In genomic region chr2:150135223-150135883, GRCh38 we compare ENCODE assay signal across 30 cellular contexts.
DNase-seq lines count a peak whose midpoint lies in the region; ATAC-seq, FAIRE-seq and TF ChIP-seq lines count a peak whose summit lies in the region.
"Had no signal": no experiment of that assay in that cellular context is flagged by ENCODE, and none has a peak within 500 bp of the region (broad histone marks: within the 10 kb centered on the region; RNA-seq: fewer than 3 reads in every experiment).

No MANE protein-coding gene starts in this region.

- H3K4me3 ChIP-seq in GM23248, result no peak overlapping the region
- H3K4me3 ChIP-seq in epithelial cell of proximal tubule (ENCODE audit: low read depth, low read length), result no peak overlapping the region
- H3K4me3 ChIP-seq in liver (ENCODE audit: low read depth in 1 of 3, low read length in 3 of 3), result no peak overlapping the region
- no peak overlapping the region for H3K4me3 ChIP-seq in small intestine (ENCODE audit: low read depth in 1 of 2, low read length in 2 of 2)
- H3K4me3 ChIP-seq: left ventricle myocardium inferior, spleen, upper lobe of right lung had no signal

- TF ChIP-seq CTCF in epithelial cell of proximal tubule (conservative IDR thresholded peaks at IDR 0.05; ENCODE audit: low read depth, low read length) (no peak), liver (IDR thresholded peaks at IDR 0.05; ENCODE audit: low read depth, low read length, missing input control) (no peak)

- H4K20me1 ChIP-seq in GM23248 (ENCODE audit: insufficient read depth), result no peaks in the 10 kb centered on the region

- no peak overlapping the region for H3K4me2 ChIP-seq in GM23248 (ENCODE audit: unreplicated experiment)

- FAIRE-seq in small intestine (lab: Jason Lieb, UNC), result no peak
- FAIRE-seq: colon, D721Med had no signal

- H3K27me3 ChIP-seq in GM23248 (replicated peaks; ENCODE audit: insufficient read depth), result no peaks in the 10 kb centered on the region
- no peaks in the 10 kb centered on the region for H3K27me3 ChIP-seq in liver (ENCODE audit: control insufficient read depth in 4 of 4, insufficient read depth in 4 of 4, low read length in 3 of 4)
- H3K27me3 ChIP-seq in small intestine (ENCODE audit: control insufficient read depth in 2 of 2, insufficient read depth in 2 of 2, low read length in 2 of 2), result no peaks in the 10 kb centered on the region
- H3K27me3 ChIP-seq: spleen, upper lobe of right lung had no signal

- H3K36me3 ChIP-seq in GM23248 (ENCODE audit: low read depth), result no peaks in the 10 kb centered on the region
- no peaks in the 10 kb centered on the region for H3K36me3 ChIP-seq in liver (ENCODE audit: control insufficient read depth in 4 of 4, insufficient read depth in 3 of 4, low read depth in 1 of 4, low read length in 3 of 4)
- H3K36me3 ChIP-seq in small intestine (ENCODE audit: control insufficient read depth in 2 of 2, insufficient read depth in 2 of 2, low read length in 2 of 2), result no peaks in the 10 kb centered on the region
- H3K36me3 ChIP-seq: left ventricle myocardium inferior, spleen, upper lobe of right lung had no signal

- H2AFZ ChIP-seq in GM23248, result no peak overlapping the region

- WGBS in GM23248 (ENCODE audit: low coverage in 1 of 2, low lambda C conversion rate in 2 of 2, missing lambda C conversion rate in 2 of 2), 2 experiments, result 27% methylated on average over 7 of the region's 7 CpGs
- 45% methylated on average over 7 of the region's 7 CpGs for WGBS in liver
- 22 to 69% (median 50%) methylated on average over 7 of the region's 7 CpGs for WGBS in small intestine, 3 donors

- H3K9ac ChIP-seq in GM23248 (no peak overlapping the region), liver (ENCODE audit: low read depth in 1 of 2, low read length in 2 of 2) (no peak overlapping the region)

- in situ Hi-C loops in GM23248 (cut with MboI), result no loop called here

- H3K27ac ChIP-seq in GM23248, result 0 out of 2 replicates have a peak overlapping the region, but pooled peaks have one; percentile 7
- no peak overlapping the region for H3K27ac ChIP-seq in liver (ENCODE audit: low read depth in 1 of 2, low read length in 2 of 2)
- no peak overlapping the region for H3K27ac ChIP-seq in small intestine (ENCODE audit: low read depth in 1 of 2, low read length in 1 of 2)
- H3K27ac ChIP-seq: left ventricle myocardium inferior, spleen, upper lobe of right lung had no signal

- H3K9me3 ChIP-seq in GM23248 (ENCODE audit: low read depth) (no peaks in the 10 kb centered on the region), liver (ENCODE audit: control insufficient read depth in 4 of 4, low read length in 3 of 4) (no peaks in the 10 kb centered on the region), small intestine (ENCODE audit: control insufficient read depth, low read depth) (no peaks in the 10 kb centered on the region)
- H3K9me3 ChIP-seq: left ventricle myocardium inferior, upper lobe of right lung had no signal

- peaks cover 25% of the 10 kb centered on the region for H3F3A ChIP-seq in GM23248 (ENCODE audit: insufficient read depth)

- no peaks in the 10 kb centered on the region for H3K9me2 ChIP-seq in GM23248 (ENCODE audit: insufficient read depth)

- DNase-seq in GM23248, result peak; percentile 53
- DNase-seq in epithelial cell of proximal tubule (ENCODE audit: low read depth), result peak; percentile 68
- peak; percentile 80 for DNase-seq in small intestine
- no peak for DNase-seq in SKM-1 treated with dmso at 0.1 percent for 144 hours (lab: John Stamatoyannopoulos, UW; ENCODE audit: unreplicated experiment)
- no peak for DNase-seq in stimulated activated CD4-positive, alpha-beta T cell treated with anti-CD3 and anti-CD28 coated beads, Interleukin-12 subunit alpha, Interleukin-12 subunit beta, amount 100 ng/mL, for 4 hours
- DNase-seq: activated CD8-positive, alpha-beta T cell treated with anti-CD3 and anti-CD28 coated beads for 36 hours; amygdala; effector memory CD4-positive, alpha-beta T cell; erythroblast; foreskin melanocyte; H7; KBM-7; left ventricle myocardium inferior; MM.1S; naive thymus-derived CD8-positive, alpha-beta T cell; NCI-H1417 treated with DMSO at 0.1 percent for 48 hours; NCI-H2081 treated with DMSO at 0.1 percent for 48 hours; NCI-H748 treated with DMSO at 0.1 percent for 48 hours; RPMI8226; spleen; stimulated activated CD4-positive, alpha-beta T cell treated with anti-CD3 and anti-CD28 coated beads, Interleukin-4, amount 100 ng/mL, for 1 hour; T-helper 17 cell; upper lobe of right lung had no signal

- H3K79me2 ChIP-seq in GM23248 (ENCODE audit: insufficient read depth), result no peaks in the 10 kb centered on the region

- ATAC-seq in GM21619 (IDR thresholded peaks at IDR 0.05; ENCODE audit: unreplicated experiment) (no peak), HG03354 (IDR thresholded peaks at IDR 0.05; ENCODE audit: poor library complexity, severe bottlenecking, unreplicated experiment) (no peak)
- ATAC-seq: activated CD8-positive, alpha-beta T cell treated with anti-CD3 and anti-CD28 coated beads for 36 hours; activated T-helper 17 cell treated with anti-CD3 and anti-CD28 coated beads, Interleukin-2, amount 50 U/mL, for 72 hours; naive thymus-derived CD8-positive, alpha-beta T cell; stimulated activated effector memory CD8-positive, alpha-beta T cell treated with anti-CD3 and anti-CD28 coated beads, Interleukin-12 subunit alpha, Interleukin-12 subunit beta, amount 100 ng/mL, for 72 hours; T-helper 17 cell; upper lobe of right lung had no signal

- peak; percentile 36 to 58 for TF ChIP-seq RAD21 in liver (IDR thresholded peaks at IDR 0.05)

- H3K4me1 ChIP-seq in GM23248 (ENCODE audit: insufficient read depth) (peaks cover 32% of the 10 kb centered on the region), liver (ENCODE audit: control insufficient read depth in 4 of 4, insufficient read depth in 4 of 4, low read length in 3 of 4) (peaks cover 3 to 15% (median 10%) of the 10 kb centered on the region in 4 donors), small intestine (ENCODE audit: control insufficient read depth in 2 of 2, insufficient read depth in 1 of 2, low read depth in 1 of 2, low read length in 1 of 2) (no peaks in the 10 kb centered on the region)
- H3K4me1 ChIP-seq: left ventricle myocardium inferior, spleen, upper lobe of right lung had no signal

TF ChIP-seq in liver, 16 proteins besides CTCF, POLR2A, EP300 and RAD21 (continues in another document):
- TF ChIP-seq NR2F2 (IDR thresholded peaks at IDR 0.05) (no peak), HNF4A (conservative IDR thresholded peaks at IDR 0.05) (peak; percentile 89 to 90), JUND (IDR thresholded peaks at IDR 0.05) (peak; percentile 91), EGR1 (IDR thresholded peaks at IDR 0.05; ENCODE audit: low read depth in 2 of 2) (no peak), YY1 (IDR thresholded peaks at IDR 0.05) (no peak), FOXA1 (IDR thresholded peaks at IDR 0.05) (no peak), HNF4G (IDR thresholded peaks at IDR 0.05) (peak; percentile 73), SP1 (IDR thresholded peaks at IDR 0.05) (peak; percentile 64), GABPA (IDR thresholded peaks at IDR 0.05 in 1 of 2, conservative IDR thresholded peaks at IDR 0.05 in 1 of 2) (no peak), RXRA (IDR thresholded peaks at IDR 0.05) (peak in 1 of 2 donors; percentile 40), FOXA2 (IDR thresholded peaks at IDR 0.05) (no peak)
- TF ChIP-seq, protein P1, sequence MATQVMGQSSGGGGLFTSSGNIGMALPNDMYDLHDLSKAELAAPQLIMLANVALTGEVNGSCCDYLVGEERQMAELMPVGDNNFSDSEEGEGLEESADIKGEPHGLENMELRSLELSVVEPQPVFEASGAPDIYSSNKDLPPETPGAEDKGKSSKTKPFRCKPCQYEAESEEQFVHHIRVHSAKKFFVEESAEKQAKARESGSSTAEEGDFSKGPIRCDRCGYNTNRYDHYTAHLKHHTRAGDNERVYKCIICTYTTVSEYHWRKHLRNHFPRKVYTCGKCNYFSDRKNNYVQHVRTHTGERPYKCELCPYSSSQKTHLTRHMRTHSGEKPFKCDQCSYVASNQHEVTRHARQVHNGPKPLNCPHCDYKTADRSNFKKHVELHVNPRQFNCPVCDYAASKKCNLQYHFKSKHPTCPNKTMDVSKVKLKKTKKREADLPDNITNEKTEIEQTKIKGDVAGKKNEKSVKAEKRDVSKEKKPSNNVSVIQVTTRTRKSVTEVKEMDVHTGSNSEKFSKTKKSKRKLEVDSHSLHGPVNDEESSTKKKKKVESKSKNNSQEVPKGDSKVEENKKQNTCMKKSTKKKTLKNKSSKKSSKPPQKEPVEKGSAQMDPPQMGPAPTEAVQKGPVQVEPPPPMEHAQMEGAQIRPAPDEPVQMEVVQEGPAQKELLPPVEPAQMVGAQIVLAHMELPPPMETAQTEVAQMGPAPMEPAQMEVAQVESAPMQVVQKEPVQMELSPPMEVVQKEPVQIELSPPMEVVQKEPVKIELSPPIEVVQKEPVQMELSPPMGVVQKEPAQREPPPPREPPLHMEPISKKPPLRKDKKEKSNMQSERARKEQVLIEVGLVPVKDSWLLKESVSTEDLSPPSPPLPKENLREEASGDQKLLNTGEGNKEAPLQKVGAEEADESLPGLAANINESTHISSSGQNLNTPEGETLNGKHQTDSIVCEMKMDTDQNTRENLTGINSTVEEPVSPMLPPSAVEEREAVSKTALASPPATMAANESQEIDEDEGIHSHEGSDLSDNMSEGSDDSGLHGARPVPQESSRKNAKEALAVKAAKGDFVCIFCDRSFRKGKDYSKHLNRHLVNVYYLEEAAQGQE (IDR thresholded peaks at IDR 0.05), result no peak
- TF ChIP-seq, protein P2, sequence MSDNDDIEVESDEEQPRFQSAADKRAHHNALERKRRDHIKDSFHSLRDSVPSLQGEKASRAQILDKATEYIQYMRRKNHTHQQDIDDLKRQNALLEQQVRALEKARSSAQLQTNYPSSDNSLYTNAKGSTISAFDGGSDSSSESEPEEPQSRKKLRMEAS (IDR thresholded peaks at IDR 0.05), result no peak
- TF ChIP-seq, protein P3, sequence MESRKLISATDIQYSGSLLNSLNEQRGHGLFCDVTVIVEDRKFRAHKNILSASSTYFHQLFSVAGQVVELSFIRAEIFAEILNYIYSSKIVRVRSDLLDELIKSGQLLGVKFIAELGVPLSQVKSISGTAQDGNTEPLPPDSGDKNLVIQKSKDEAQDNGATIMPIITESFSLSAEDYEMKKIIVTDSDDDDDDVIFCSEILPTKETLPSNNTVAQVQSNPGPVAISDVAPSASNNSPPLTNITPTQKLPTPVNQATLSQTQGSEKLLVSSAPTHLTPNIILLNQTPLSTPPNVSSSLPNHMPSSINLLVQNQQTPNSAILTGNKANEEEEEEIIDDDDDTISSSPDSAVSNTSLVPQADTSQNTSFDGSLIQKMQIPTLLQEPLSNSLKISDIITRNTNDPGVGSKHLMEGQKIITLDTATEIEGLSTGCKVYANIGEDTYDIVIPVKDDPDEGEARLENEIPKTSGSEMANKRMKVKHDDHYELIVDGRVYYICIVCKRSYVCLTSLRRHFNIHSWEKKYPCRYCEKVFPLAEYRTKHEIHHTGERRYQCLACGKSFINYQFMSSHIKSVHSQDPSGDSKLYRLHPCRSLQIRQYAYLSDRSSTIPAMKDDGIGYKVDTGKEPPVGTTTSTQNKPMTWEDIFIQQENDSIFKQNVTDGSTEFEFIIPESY (IDR thresholded peaks at IDR 0.05), result no peak

Comparison
In these comparisons a context has a peak if more than half of its experiments do, and no peak if none do; other contexts are left out.
1. DNase-seq: peak in GM23248 (single experiment), epithelial cell of proximal tubule (single experiment) and small intestine (single experiment); none in SKM-1 treated with dmso at 0.1 percent for 144 hours (single experiment) and stimulated activated CD4-positive, alpha-beta T cell treated with anti-CD3 and anti-CD28 coated beads, Interleukin-12 subunit alpha, Interleukin-12 subunit beta, amount 100 ng/mL, for 4 hours (single experiment).